Comparison of ENCODE assay signal across 8 cellular contexts in the genomic region with DNA sequence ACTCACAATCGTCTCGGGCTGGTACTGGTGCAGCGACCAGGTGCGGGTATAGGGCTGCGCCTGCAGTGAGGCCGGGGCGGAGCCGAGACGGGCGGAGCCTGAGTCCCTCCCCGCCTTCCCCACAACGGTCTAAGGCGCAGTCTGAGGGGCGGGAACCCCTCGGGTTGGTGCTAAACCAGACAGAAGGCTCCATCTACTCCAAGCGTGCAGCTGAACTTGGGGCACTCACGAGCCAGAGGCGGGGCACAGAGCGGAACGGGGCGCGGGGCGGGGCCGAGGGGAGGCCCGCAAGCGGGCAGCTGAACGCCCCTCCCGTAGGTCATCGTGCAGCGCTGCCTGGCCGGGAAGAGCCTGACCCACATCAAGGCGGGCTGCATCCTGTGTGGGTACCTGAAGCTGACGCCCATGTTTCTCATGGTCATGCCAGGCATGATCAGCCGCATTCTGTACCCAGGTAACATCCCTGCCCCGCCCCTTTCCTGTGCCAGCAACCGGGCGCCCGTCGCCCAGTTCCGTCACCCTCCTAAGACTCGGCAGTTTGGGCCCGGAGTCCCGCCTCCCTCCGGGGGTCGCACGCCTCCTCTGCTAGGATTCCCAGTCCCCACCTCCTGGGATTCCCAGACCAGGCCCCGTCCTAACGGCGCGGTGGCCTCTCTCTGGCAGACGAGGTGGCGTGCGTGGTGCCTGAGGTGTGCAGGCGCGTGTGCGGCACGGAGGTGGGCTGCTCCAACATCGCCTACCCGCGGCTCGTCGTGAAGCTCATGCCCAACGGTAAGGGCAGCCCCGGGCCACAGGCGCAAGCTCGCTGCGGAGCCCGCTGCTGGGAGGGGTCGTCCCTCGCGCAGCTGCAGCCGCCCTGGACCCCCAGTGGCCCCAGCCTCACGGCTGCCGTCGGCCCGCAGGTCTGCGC. TPM values are rescaled to one million over a fixed set of nuclear protein-coding genes. Genes with fewer than 3 reads are reported as not detected.
DNase-seq lines count a peak whose midpoint lies in the region; ATAC-seq and TF ChIP-seq lines count a peak whose summit lies in the region.

No MANE protein-coding gene starts in this region.

- no peaks in the 10 kb centered on the region for H3K9me3 ChIP-seq in PC-3 (ENCODE audit: low read length)

- BruUV-seq in PC-3 (replicated peaks; lab: Mats Ljungman, UMichigan): no TSS peak

- peak overlapping the region; percentile 60 for H3K4me3 ChIP-seq in AG10803 (ENCODE audit: low read length)
- peak overlapping the region; percentile 79 for H3K4me3 ChIP-seq in PC-3 (ENCODE audit: low read length)

- no peaks in the 10 kb centered on the region; the same call in 1 of the 2 replicates for H3K4me1 ChIP-seq in PC-3 (ENCODE audit: insufficient read depth, low read length)

- CTCF ChIA-PET in PC-3 (lab: Charles Lee): no interaction called here

- H3K27ac ChIP-seq in PC-3 (ENCODE audit: low read length): no peak overlapping the region

- H3K4me3 Mint-ChIP-seq in glutamatergic neuron (ENCODE audit: unreplicated experiment) (peak overlapping the region; percentile 86), progenitor cell of endocrine pancreas (ENCODE audit: low read depth) (peak overlapping the region; percentile 75)

- ATAC-seq in GM18909 (IDR thresholded peaks at IDR 0.05; ENCODE audit: poor library complexity, unreplicated experiment) (peak; percentile 90), HG03342 (IDR thresholded peaks at IDR 0.05; ENCODE audit: unreplicated experiment) (peak; percentile 83), PC-3 (peak; percentile 88)

- H3K4me1 Mint-ChIP-seq in glutamatergic neuron (ENCODE audit: low read depth, unreplicated experiment) (no peaks in the 10 kb centered on the region), progenitor cell of endocrine pancreas (ENCODE audit: low read depth) (peaks cover 14% of the 10 kb centered on the region)

- no peaks in the 10 kb centered on the region for H3K9me2 ChIP-seq in PC-3 (replicated peaks; ENCODE audit: low read length)

- no peaks in the 10 kb centered on the region for H4K20me1 ChIP-seq in PC-3 (ENCODE audit: low read length)

- H3K27me3 ChIP-seq in PC-3 (ENCODE audit: low read length): no peaks in the 10 kb centered on the region

- no peaks in the 10 kb centered on the region for H3F3A ChIP-seq in PC-3 (ENCODE audit: low read length, unreplicated experiment)

- H2AFZ ChIP-seq in PC-3 (ENCODE audit: low read length): peak overlapping the region; percentile 83

- POLR2A ChIA-PET in PC-3 (lab: Charles Lee; ENCODE audit: unreplicated experiment): no interaction called here

- TF ChIP-seq CTCF in AG10803 (conservative IDR thresholded peaks at IDR 0.05; ENCODE audit: low read length) (no peak), PC-3 (conservative IDR thresholded peaks at IDR 0.05; ENCODE audit: low read depth, low read length) (no peak), glutamatergic neuron (IDR thresholded peaks at IDR 0.05; ENCODE audit: partially characterized antibody, unreplicated experiment) (no peak), progenitor cell of endocrine pancreas (IDR thresholded peaks at IDR 0.05; ENCODE audit: unreplicated experiment) (no peak)

- H3K27me3 Mint-ChIP-seq in glutamatergic neuron (ENCODE audit: unreplicated experiment): peaks cover 34% of the 10 kb centered on the region
- H3K27me3 Mint-ChIP-seq in progenitor cell of endocrine pancreas: peaks cover 43% of the 10 kb centered on the region

- H3K9me3 Mint-ChIP-seq in glutamatergic neuron (ENCODE audit: unreplicated experiment) (peaks cover 12% of the 10 kb centered on the region), progenitor cell of endocrine pancreas (ENCODE audit: low read depth) (no peaks in the 10 kb centered on the region)

- DNase-seq in AG10803 (ENCODE audit: low read depth): no peak
- peak; percentile 60 for DNase-seq in PC-3
- peak; percentile 90 for DNase-seq in activated effector memory CD4-positive, alpha-beta T cell treated with anti-CD3 and anti-CD28 coated beads, Interleukin-2, amount 50 U/mL, for 16 hours
- DNase-seq in glutamatergic neuron: peak; percentile 58
- peak; percentile 30 for DNase-seq in progenitor cell of endocrine pancreas (ENCODE audit: low spot score, unreplicated experiment)
- no peak for DNase-seq in MV-4-11 (lab: John Stamatoyannopoulos, UW)

- H3K36me3 Mint-ChIP-seq in glutamatergic neuron (ENCODE audit: unreplicated experiment) (peaks cover 15% of the 10 kb centered on the region), progenitor cell of endocrine pancreas (ENCODE audit: insufficient read depth) (peaks cover 11% of the 10 kb centered on the region)

- peak overlapping the region; percentile 92 for H3K4me2 ChIP-seq in PC-3 (ENCODE audit: low read length)

- H3K27ac Mint-ChIP-seq in glutamatergic neuron (ENCODE audit: unreplicated experiment) (no peak overlapping the region), progenitor cell of endocrine pancreas (no peak overlapping the region)

- intact Hi-C loops in PC-3 (cut with micrococcal nuclease): no loop called here

- no peaks in the 10 kb centered on the region for H3K79me2 ChIP-seq in PC-3 (ENCODE audit: low read length)

- H3K36me3 ChIP-seq in PC-3 (ENCODE audit: low read depth, low read length): no peaks in the 10 kb centered on the region

- H3K9ac ChIP-seq in PC-3 (ENCODE audit: low read length): peak overlapping the region; percentile 17; the same call in 1 of the 2 replicates

RNA-seq across cellular contexts. Expression of gene SLC5A2, which starts 5.1 kb away (rescaled TPM):
- 0.11 TPM in 1 of 2 replicates, not detected in the other for total RNA-seq in PC-3 (2014; rRNA removed)
- not detected for total RNA-seq in glutamatergic neuron (ENCODE audit: unreplicated experiment)
- total RNA-seq in progenitor cell of endocrine pancreas: 0.29 and 0.62 TPM in 2 replicates

RNA-seq across cellular contexts. Expression of gene TGFB1I1, which starts 16.0 kb away (rescaled TPM):
- total RNA-seq in PC-3 (2014; rRNA removed) (11.2 and 12.5 TPM in 2 replicates), glutamatergic neuron (ENCODE audit: unreplicated experiment) (19.2 TPM), progenitor cell of endocrine pancreas (4.5 and 5.0 TPM in 2 replicates)

RNA-seq across cellular contexts. Expression of gene RUSF1, which starts 20.2 kb away (rescaled TPM):
- total RNA-seq in PC-3 (2014; rRNA removed) (39.9 and 44.3 TPM in 2 replicates), glutamatergic neuron (ENCODE audit: unreplicated experiment) (48.7 TPM), progenitor cell of endocrine pancreas (65.1 and 65.7 TPM in 2 replicates)

RNA-seq across cellular contexts. Expression of gene ARMC5, which starts 28.7 kb away (rescaled TPM):
- total RNA-seq in PC-3 (2014; rRNA removed) (5.4 and 5.8 TPM in 2 replicates), glutamatergic neuron (ENCODE audit: unreplicated experiment) (15.8 TPM), progenitor cell of endocrine pancreas (14.6 and 14.8 TPM in 2 replicates)

RNA-seq across cellular contexts. Expression of gene AHSP, which starts 39.7 kb away (rescaled TPM):
- total RNA-seq in PC-3 (2014; rRNA removed) (not detected in 2 replicates), glutamatergic neuron (ENCODE audit: unreplicated experiment) (not detected), progenitor cell of endocrine pancreas (not detected in 2 replicates)

Comparison
In these comparisons a context has a peak if more than half of its experiments do, and no peak if none do; other contexts are left out.
1. DNase-seq: peak in PC-3 (single experiment), activated effector memory CD4-positive, alpha-beta T cell treated with anti-CD3 and anti-CD28 coated beads, Interleukin-2, amount 50 U/mL, for 16 hours (single experiment), glutamatergic neuron (single experiment) and progenitor cell of endocrine pancreas (single experiment); none in AG10803 (single experiment) and MV-4-11 (single experiment).
2. Peak in every context shown above with its lines, with median percentiles within 50 percentile points of each other: ATAC-seq.